8 cellular contexts compared by ENCODE assay signal in the genomic region with DNA sequence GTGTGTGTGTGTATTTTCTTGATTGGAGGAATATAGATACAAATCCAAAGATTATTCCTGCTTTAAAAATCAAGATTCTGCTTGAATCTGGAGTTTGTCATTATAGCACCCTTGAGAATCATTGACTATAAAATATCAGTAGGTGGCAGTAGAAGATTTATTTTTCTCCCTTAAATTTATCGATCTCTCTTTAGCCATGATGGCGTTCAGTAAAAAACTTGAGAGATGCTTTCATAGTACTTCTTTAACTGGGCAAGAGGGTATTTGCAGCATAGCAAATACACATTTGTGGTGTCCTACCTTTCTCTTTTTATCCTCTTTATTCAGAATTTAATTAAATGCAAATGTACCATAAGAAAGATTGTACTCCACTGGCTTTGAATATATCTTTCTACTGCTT.
A peak's percentile ranks its signal among the peaks of the same experiment; 100 is the strongest.
DNase-seq lines count a peak whose midpoint lies in the region; ATAC-seq and TF ChIP-seq lines count a peak whose summit lies in the region.

No MANE protein-coding gene starts in this region.

- TF ChIP-seq CTCF in AG04450 (IDR thresholded peaks at IDR 0.05; ENCODE audit: low read depth, low read length) (peak; percentile 45), retinal pigment epithelial cell (conservative IDR thresholded peaks at IDR 0.05; ENCODE audit: low read depth, low read length) (peak; percentile 40)

- peak; percentile 57 for ATAC-seq in GM18519 (IDR thresholded peaks at IDR 0.05; ENCODE audit: low FRiP score, unreplicated experiment)
- no peak for ATAC-seq in GM19463 (IDR thresholded peaks at IDR 0.05; ENCODE audit: unreplicated experiment)

- H3K4me3 ChIP-seq in AG04450 (ENCODE audit: low read depth, low read length) (no peak overlapping the region), retinal pigment epithelial cell (ENCODE audit: low read length) (no peak overlapping the region)

- POLR2A ChIA-PET in AG04450 (lab: Yijun Ruan, JAX): no interaction called here

- H3K27me3 ChIP-seq in AG04450 (ENCODE audit: control insufficient read depth, insufficient read depth, low read length): no peaks in the 10 kb centered on the region

- CTCF ChIA-PET in AG04450 (lab: Charles Lee): interaction anchor here (0.6 to 8.7 kb wide), 17 partner anchors 10 to 775 kb away, joined by 3 to 218 read pairs (median 4); no protein-coding TSS in a partner anchor

- DNase-seq in AG04450 (ENCODE audit: low read depth, low spot score) (no peak), M059J (ENCODE audit: low read depth) (peak; percentile 25), SW480 (ENCODE audit: low spot score) (peak; percentile 58), foreskin melanocyte (peak; percentile 19), retinal pigment epithelial cell (ENCODE audit: low read depth) (no peak), NCI-H128 (lab: John Stamatoyannopoulos, UW; ENCODE audit: unreplicated experiment) (no peak)

- H3K27ac ChIP-seq in AG04450 (ENCODE audit: low read depth, low read length): no peak overlapping the region

- H3K9me3 ChIP-seq in AG04450 (ENCODE audit: control insufficient read depth, insufficient read depth, low read length): no peaks in the 10 kb centered on the region

Comparison
In these comparisons a context has a peak if more than half of its experiments do, and no peak if none do; other contexts are left out.
1. DNase-seq: peak in M059J (single experiment), SW480 (single experiment) and foreskin melanocyte (single experiment); none in AG04450 (single experiment), retinal pigment epithelial cell (single experiment) and NCI-H128 (single experiment).